In genomic region chr11:17786824-17787525, GRCh38 we compare ENCODE assay signal across 16 cellular contexts. TPM values are rescaled to one million over a fixed set of nuclear protein-coding genes. Genes with fewer than 3 reads are reported as not detected.
DNase-seq lines count a peak whose midpoint lies in the region; ATAC-seq and TF ChIP-seq lines count a peak whose summit lies in the region.
"Had no signal": no experiment of that assay in that cellular context is flagged by ENCODE, and none has a peak within 500 bp of the region (broad histone marks: within the 10 kb centered on the region; RNA-seq: fewer than 3 reads in every experiment).

No MANE protein-coding gene starts in this region.

- H3K36me3 Mint-ChIP-seq in endothelial cell (ENCODE audit: low read depth, unreplicated experiment) (no peaks in the 10 kb centered on the region), neural crest cell (ENCODE audit: low read depth) (peaks cover 5% of the 10 kb centered on the region)
- H3K36me3 Mint-ChIP-seq: natural killer cell had no signal

- H3K9me3 ChIP-seq in gastroesophageal sphincter (no peaks in the 10 kb centered on the region), thyroid gland (no peaks in the 10 kb centered on the region), left lung (no peaks in the 10 kb centered on the region)

- H3K36me3 ChIP-seq in gastroesophageal sphincter (peaks cover 0 to 15% of the 10 kb centered on the region in 2 donors), thyroid gland (no peaks in the 10 kb centered on the region), left lung (peaks cover 0 to 3% of the 10 kb centered on the region in 2 donors)

- H3K27ac Mint-ChIP-seq in endothelial cell (ENCODE audit: unreplicated experiment) (no peak overlapping the region), neural crest cell (ENCODE audit: unreplicated experiment) (peak overlapping the region; percentile 3)
- H3K27ac Mint-ChIP-seq: activated CD4-positive, alpha-beta memory T cell treated with anti-CD3 and anti-CD28 coated beads for 36 hours; natural killer cell; T-cell had no signal

- H3K27me3 Mint-ChIP-seq in endothelial cell (ENCODE audit: unreplicated experiment) (peaks cover 4% of the 10 kb centered on the region), neural crest cell (ENCODE audit: low read depth) (no peaks in the 10 kb centered on the region)
- H3K27me3 Mint-ChIP-seq: activated CD4-positive, alpha-beta memory T cell treated with anti-CD3 and anti-CD28 coated beads for 36 hours; T-cell had no signal

- 60 to 100% methylated on average over 1 to 8 of the region's 14 CpGs for WGBS in gastroesophageal sphincter (ENCODE audit: low coverage in 1 of 2), 2 donors
- WGBS in thyroid gland, 2 donors = 88 to 91% methylated on average over 14 of the region's 14 CpGs

- H3K4me3 Mint-ChIP-seq in endothelial cell (ENCODE audit: unreplicated experiment) = peak overlapping the region; percentile 29
- H3K4me3 Mint-ChIP-seq in neural crest cell = no peak overlapping the region
- H3K4me3 Mint-ChIP-seq: activated CD4-positive, alpha-beta memory T cell treated with anti-CD3 and anti-CD28 coated beads for 36 hours; natural killer cell; T-cell had no signal

- peak; percentile 91 for DNase-seq in AG20443 (ENCODE audit: low spot score)
- DNase-seq in NCI-H226 = peak; percentile 19
- DNase-seq in endothelial cell (ENCODE audit: low spot score) = no peak
- DNase-seq in neural crest cell (ENCODE audit: low read depth, low spot score) = no peak
- DNase-seq in thyroid gland = no peak
- DNase-seq in left lung = no peak
- DNase-seq: activated CD4-positive, alpha-beta memory T cell treated with anti-CD3 and anti-CD28 coated beads for 36 hours; activated naive CD4-positive, alpha-beta T cell treated with anti-CD3 and anti-CD28 coated beads, Interleukin-2, amount 50 U/mL, for 16 hours; C1 segment of cervical spinal cord; effector memory CD4-positive, alpha-beta T cell; natural killer cell; NCI-H774; stimulated activated CD4-positive, alpha-beta T cell treated with anti-CD3 and anti-CD28 coated beads, Interleukin-15, amount 100 ng/mL, for 24 hours; T-cell had no signal

- ATAC-seq in gastroesophageal sphincter (no peak), left lung (no peak), GM18511 (IDR thresholded peaks at IDR 0.05; ENCODE audit: unreplicated experiment) (no peak)
- ATAC-seq: natural killer cell, T-cell had no signal

- TF ChIP-seq POLR2A in gastroesophageal sphincter (IDR thresholded peaks at IDR 0.05) (no peak), thyroid gland (IDR thresholded peaks at IDR 0.05) (no peak)

- no peaks in the 10 kb centered on the region for H3K27me3 ChIP-seq in gastroesophageal sphincter
- no peaks in the 10 kb centered on the region for H3K27me3 ChIP-seq in thyroid gland
- H3K27me3 ChIP-seq in left lung = no peaks in the 10 kb centered on the region

- TF ChIP-seq EP300 in gastroesophageal sphincter (IDR thresholded peaks at IDR 0.05) = no peak

- H3K4me3 ChIP-seq in gastroesophageal sphincter (no peak overlapping the region), thyroid gland (replicated peaks in 1 of 3) (no peak overlapping the region), left lung (no peak overlapping the region)

- H3K4me1 Mint-ChIP-seq in endothelial cell (ENCODE audit: unreplicated experiment) (no peaks in the 10 kb centered on the region), neural crest cell (no peaks in the 10 kb centered on the region)
- H3K4me1 Mint-ChIP-seq: T-cell had no signal

- H3K9me3 Mint-ChIP-seq in endothelial cell (ENCODE audit: unreplicated experiment) (no peaks in the 10 kb centered on the region), neural crest cell (peaks cover 2% of the 10 kb centered on the region)
- H3K9me3 Mint-ChIP-seq: activated CD4-positive, alpha-beta memory T cell treated with anti-CD3 and anti-CD28 coated beads for 36 hours; natural killer cell had no signal

- H3K4me1 ChIP-seq in gastroesophageal sphincter (no peaks in the 10 kb centered on the region), thyroid gland (no peaks in the 10 kb centered on the region), left lung (no peaks in the 10 kb centered on the region)

- TF ChIP-seq CTCF in endothelial cell (IDR thresholded peaks at IDR 0.05; ENCODE audit: unreplicated experiment) (no peak), neural crest cell (conservative IDR thresholded peaks at IDR 0.05) (no peak), gastroesophageal sphincter (IDR thresholded peaks at IDR 0.05) (no peak), thyroid gland (IDR thresholded peaks at IDR 0.05) (no peak), left lung (IDR thresholded peaks at IDR 0.05) (no peak)

- intact Hi-C loops in thyroid gland (cut with DNase I) (no loop called here), left lung (cut with DNase I) (no loop called here)

- H3K27ac ChIP-seq in gastroesophageal sphincter (no peak overlapping the region), thyroid gland (no peak overlapping the region), left lung (no peak overlapping the region)

RNA-seq across cellular contexts. Expression of gene KCNC1, which starts 52.4 kb away (rescaled TPM):
- not detected for total RNA-seq in endothelial cell (ENCODE audit: unreplicated experiment)
- 10.2 and 10.9 TPM in 2 replicates for total RNA-seq in neural crest cell
- total RNA-seq in gastroesophageal sphincter = under 1 TPM in 2 of 4 donors, not detected in 2; 0.27 to 0.77 TPM
- under 1 TPM in 2 of 4 donors, not detected in 2; under 0.01 to 0.73 TPM for total RNA-seq in thyroid gland
- not detected for total RNA-seq in left lung
- total RNA-seq: activated CD4-positive, alpha-beta memory T cell treated with anti-CD3 and anti-CD28 coated beads for 36 hours; natural killer cell; T-cell had no signal

Comparison
In these comparisons a context has a peak if more than half of its experiments do, and no peak if none do; other contexts are left out.
1. DNase-seq: peak in AG20443 (single experiment) and NCI-H226 (single experiment); none in endothelial cell (single experiment), neural crest cell (single experiment), thyroid gland (0 of 2) and left lung (0 of 2).